ENCODE assay signal across 18 cellular contexts in genomic region chr3:134898315-134898714, GRCh38.
"Had no signal": no experiment of that assay in that cellular context is flagged by ENCODE, and none has a peak within 500 bp of the region (broad histone marks: within the 10 kb centered on the region; RNA-seq: fewer than 3 reads in every experiment).

No MANE protein-coding gene starts in this region.

- H3K4me3 ChIP-seq: left ventricle myocardium inferior, mucosa of descending colon, pancreas, stomach, testis, upper lobe of right lung had no signal

- DNase-seq: activated CD4-positive, CD25-positive, alpha-beta regulatory T cell treated with anti-CD3 and anti-CD28 coated beads, Interleukin-2, amount 50 U/mL, for 72 hours; activated naive CD8-positive, alpha-beta T cell treated with anti-CD3 and anti-CD28 coated beads, Interleukin-2, amount 10 ng/mL, durations not matched to agents 7 days and 5 days; anterior cingulate cortex; effector memory CD4-positive, alpha-beta T cell; foreskin fibroblast; glutamatergic neuron; hypothalamus; kidney; left ventricle myocardium inferior; mucosa of descending colon; naive thymus-derived CD4-positive, alpha-beta T cell; pancreas; stimulated activated CD4-positive, alpha-beta T cell treated with anti-CD3 and anti-CD28 coated beads, Interleukin-12 subunit alpha, Interleukin-12 subunit beta, amount 100 ng/mL, for 4 hours; stimulated activated CD4-positive, alpha-beta T cell treated with anti-CD3 and anti-CD28 coated beads, Interleukin-2, amount 100 ng/mL, for 24 hours; stomach; testis had no signal

- H3K27me3 ChIP-seq: pancreas, stomach, testis, upper lobe of right lung had no signal

- H3K4me3 Mint-ChIP-seq: activated naive CD8-positive, alpha-beta T cell treated with anti-CD3 and anti-CD28 coated beads, Interleukin-2, amount 10 ng/mL, durations not matched to agents 7 days and 5 days; activated T-helper 1 cell treated with anti-CD3 and anti-CD28 coated beads, Interleukin-12 subunit alpha, Interleukin-12 subunit beta, Interleukin-2, Interleukin-4 antibody, amounts not matched to agents 30 ng/mL and 10 ng/mL and 1 ng/mL, durations not matched to agents 14 hours and 24 hours and 36 hours; naive thymus-derived CD4-positive, alpha-beta T cell had no signal

- H3K36me3 ChIP-seq: left ventricle myocardium inferior, pancreas, stomach, upper lobe of right lung had no signal

- H3K9me3 ChIP-seq: left ventricle myocardium inferior, mucosa of descending colon, pancreas, stomach, testis, upper lobe of right lung had no signal

- H3K4me1 ChIP-seq: pancreas, stomach, testis, upper lobe of right lung had no signal

- H3K27ac ChIP-seq: left ventricle myocardium inferior, pancreas, stomach, testis, upper lobe of right lung had no signal

- ATAC-seq: mucosa of descending colon; naive thymus-derived CD4-positive, alpha-beta T cell; pancreas; upper lobe of right lung had no signal

- H3K36me3 Mint-ChIP-seq: activated naive CD8-positive, alpha-beta T cell treated with anti-CD3 and anti-CD28 coated beads, Interleukin-2, amount 10 ng/mL, durations not matched to agents 7 days and 5 days; naive thymus-derived CD4-positive, alpha-beta T cell had no signal

- H3K9me3 Mint-ChIP-seq: activated naive CD8-positive, alpha-beta T cell treated with anti-CD3 and anti-CD28 coated beads, Interleukin-2, amount 10 ng/mL, durations not matched to agents 7 days and 5 days; activated T-helper 1 cell treated with anti-CD3 and anti-CD28 coated beads, Interleukin-12 subunit alpha, Interleukin-12 subunit beta, Interleukin-2, Interleukin-4 antibody, amounts not matched to agents 30 ng/mL and 10 ng/mL and 1 ng/mL, durations not matched to agents 14 hours and 24 hours and 36 hours had no signal

- H3K27ac Mint-ChIP-seq: activated naive CD8-positive, alpha-beta T cell treated with anti-CD3 and anti-CD28 coated beads, Interleukin-2, amount 10 ng/mL, durations not matched to agents 7 days and 5 days; activated T-helper 1 cell treated with anti-CD3 and anti-CD28 coated beads, Interleukin-12 subunit alpha, Interleukin-12 subunit beta, Interleukin-2, Interleukin-4 antibody, amounts not matched to agents 30 ng/mL and 10 ng/mL and 1 ng/mL, durations not matched to agents 14 hours and 24 hours and 36 hours; naive thymus-derived CD4-positive, alpha-beta T cell had no signal

- H3K4me1 Mint-ChIP-seq: activated naive CD8-positive, alpha-beta T cell treated with anti-CD3 and anti-CD28 coated beads, Interleukin-2, amount 10 ng/mL, durations not matched to agents 7 days and 5 days; naive thymus-derived CD4-positive, alpha-beta T cell had no signal
